19 cellular contexts compared by ENCODE assay signal in genomic region chr2:238719641-238720040, GRCh38.
"Had no signal": no experiment of that assay in that cellular context is flagged by ENCODE, and none has a peak within 500 bp of the region (broad histone marks: within the 10 kb centered on the region; RNA-seq: fewer than 3 reads in every experiment).

No MANE protein-coding gene starts in this region.

- H3K4me2 ChIP-seq: smooth muscle cell had no signal

- H3K27ac ChIP-seq: adrenal gland, gastrocnemius medialis, left lung, sigmoid colon, stomach, WERI-Rb-1 had no signal

- H3K4me3 Mint-ChIP-seq: activated naive CD8-positive, alpha-beta T cell; activated T-cell treated with anti-CD3 and anti-CD28 coated beads, Interleukin-2, amount 50 U/mL, for 4 hours; nephron progenitor cell; stimulated activated memory B cell treated with anti-CD40 and anti-IgM and Interleukin-4, amounts not matched to agents 10 μg/mL and 1 μg/mL and 100 μg/mL, for 72 hours; type B pancreatic cell had no signal

- H3K4me1 Mint-ChIP-seq: stimulated activated memory B cell treated with anti-CD40 and anti-IgM and Interleukin-4, amounts not matched to agents 10 μg/mL and 1 μg/mL and 100 μg/mL, for 72 hours had no signal

- ATAC-seq: gastrocnemius medialis; stimulated activated memory B cell treated with anti-CD40 and anti-IgM and Interleukin-4, amounts not matched to agents 10 μg/mL and 1 μg/mL and 100 μg/mL, for 72 hours had no signal

- DNase-seq: activated CD8-positive, alpha-beta memory T cell treated with anti-CD3 and anti-CD28 coated beads, Interleukin-2, amount 50 U/mL, for 4 hours; activated T-cell treated with anti-CD3 and anti-CD28 coated beads, Interleukin-2, amount 50 U/mL, for 4 hours; central memory CD4-positive, alpha-beta T cell; gastrocnemius medialis; left lung; mesenchymal stem cell; sigmoid colon had no signal

- H3K9me3 ChIP-seq: adrenal gland, gastrocnemius medialis, left lung, mucosa of descending colon, sigmoid colon, stomach had no signal

- H3K27ac Mint-ChIP-seq: activated naive CD8-positive, alpha-beta T cell; activated T-helper 2 cell treated with anti-CD3 and anti-CD28 coated beads, Interferon-gamma antibody, Interleukin-2, Interleukin-4, amounts not matched to agents 10 μg/mL and 5 μg/mL and 100 μg/mL, durations not matched to agents 14 hours and 24 hours and 36 hours; nephron progenitor cell; stimulated activated memory B cell treated with anti-CD40 and anti-IgM and Interleukin-4, amounts not matched to agents 10 μg/mL and 1 μg/mL and 100 μg/mL, for 72 hours; type B pancreatic cell had no signal

- H3K27me3 ChIP-seq: sigmoid colon had no signal

- H3K4me1 ChIP-seq: adrenal gland, gastrocnemius medialis, left lung had no signal

- H3K4me3 ChIP-seq: adrenal gland, gastrocnemius medialis, left lung, mucosa of descending colon, sigmoid colon, smooth muscle cell, stomach had no signal

- FAIRE-seq: astrocyte, TTC549 had no signal

- H3K9me3 Mint-ChIP-seq: activated T-helper 2 cell treated with anti-CD3 and anti-CD28 coated beads, Interferon-gamma antibody, Interleukin-2, Interleukin-4, amounts not matched to agents 10 μg/mL and 5 μg/mL and 100 μg/mL, durations not matched to agents 14 hours and 24 hours and 36 hours had no signal

- H3K36me3 Mint-ChIP-seq: activated naive CD8-positive, alpha-beta T cell; stimulated activated memory B cell treated with anti-CD40 and anti-IgM and Interleukin-4, amounts not matched to agents 10 μg/mL and 1 μg/mL and 100 μg/mL, for 72 hours; type B pancreatic cell had no signal

- H3K36me3 ChIP-seq: adrenal gland, gastrocnemius medialis, left lung, sigmoid colon, stomach, WERI-Rb-1 had no signal
